1 cellular context compared by ENCODE assay signal in the genomic region with DNA sequence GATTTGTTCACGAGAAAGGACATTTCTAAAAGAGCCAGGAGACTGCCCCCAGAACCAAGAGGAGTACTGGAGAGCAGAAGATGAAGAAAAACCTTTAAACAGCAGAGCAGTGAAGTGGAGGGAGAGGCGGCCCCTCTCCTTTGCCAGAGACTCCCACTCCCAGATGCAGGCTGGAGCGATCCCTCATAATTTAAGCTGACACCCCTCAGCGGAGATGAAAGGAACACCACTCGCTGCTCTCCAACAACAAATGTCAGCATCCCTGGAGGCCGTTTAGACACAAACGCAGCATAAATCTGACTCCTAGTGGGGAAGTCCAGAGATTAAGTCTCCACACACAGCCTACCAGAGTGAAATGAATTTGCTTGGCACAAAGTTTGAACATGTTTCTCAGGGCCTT.
TF ChIP-seq lines count a peak whose summit lies in the region.

No MANE protein-coding gene starts in this region.

TF ChIP-seq in GM23338, 12 proteins besides CTCF, POLR2A, EP300 and RAD21 (continued from another document):
- TF ChIP-seq, protein P1, sequence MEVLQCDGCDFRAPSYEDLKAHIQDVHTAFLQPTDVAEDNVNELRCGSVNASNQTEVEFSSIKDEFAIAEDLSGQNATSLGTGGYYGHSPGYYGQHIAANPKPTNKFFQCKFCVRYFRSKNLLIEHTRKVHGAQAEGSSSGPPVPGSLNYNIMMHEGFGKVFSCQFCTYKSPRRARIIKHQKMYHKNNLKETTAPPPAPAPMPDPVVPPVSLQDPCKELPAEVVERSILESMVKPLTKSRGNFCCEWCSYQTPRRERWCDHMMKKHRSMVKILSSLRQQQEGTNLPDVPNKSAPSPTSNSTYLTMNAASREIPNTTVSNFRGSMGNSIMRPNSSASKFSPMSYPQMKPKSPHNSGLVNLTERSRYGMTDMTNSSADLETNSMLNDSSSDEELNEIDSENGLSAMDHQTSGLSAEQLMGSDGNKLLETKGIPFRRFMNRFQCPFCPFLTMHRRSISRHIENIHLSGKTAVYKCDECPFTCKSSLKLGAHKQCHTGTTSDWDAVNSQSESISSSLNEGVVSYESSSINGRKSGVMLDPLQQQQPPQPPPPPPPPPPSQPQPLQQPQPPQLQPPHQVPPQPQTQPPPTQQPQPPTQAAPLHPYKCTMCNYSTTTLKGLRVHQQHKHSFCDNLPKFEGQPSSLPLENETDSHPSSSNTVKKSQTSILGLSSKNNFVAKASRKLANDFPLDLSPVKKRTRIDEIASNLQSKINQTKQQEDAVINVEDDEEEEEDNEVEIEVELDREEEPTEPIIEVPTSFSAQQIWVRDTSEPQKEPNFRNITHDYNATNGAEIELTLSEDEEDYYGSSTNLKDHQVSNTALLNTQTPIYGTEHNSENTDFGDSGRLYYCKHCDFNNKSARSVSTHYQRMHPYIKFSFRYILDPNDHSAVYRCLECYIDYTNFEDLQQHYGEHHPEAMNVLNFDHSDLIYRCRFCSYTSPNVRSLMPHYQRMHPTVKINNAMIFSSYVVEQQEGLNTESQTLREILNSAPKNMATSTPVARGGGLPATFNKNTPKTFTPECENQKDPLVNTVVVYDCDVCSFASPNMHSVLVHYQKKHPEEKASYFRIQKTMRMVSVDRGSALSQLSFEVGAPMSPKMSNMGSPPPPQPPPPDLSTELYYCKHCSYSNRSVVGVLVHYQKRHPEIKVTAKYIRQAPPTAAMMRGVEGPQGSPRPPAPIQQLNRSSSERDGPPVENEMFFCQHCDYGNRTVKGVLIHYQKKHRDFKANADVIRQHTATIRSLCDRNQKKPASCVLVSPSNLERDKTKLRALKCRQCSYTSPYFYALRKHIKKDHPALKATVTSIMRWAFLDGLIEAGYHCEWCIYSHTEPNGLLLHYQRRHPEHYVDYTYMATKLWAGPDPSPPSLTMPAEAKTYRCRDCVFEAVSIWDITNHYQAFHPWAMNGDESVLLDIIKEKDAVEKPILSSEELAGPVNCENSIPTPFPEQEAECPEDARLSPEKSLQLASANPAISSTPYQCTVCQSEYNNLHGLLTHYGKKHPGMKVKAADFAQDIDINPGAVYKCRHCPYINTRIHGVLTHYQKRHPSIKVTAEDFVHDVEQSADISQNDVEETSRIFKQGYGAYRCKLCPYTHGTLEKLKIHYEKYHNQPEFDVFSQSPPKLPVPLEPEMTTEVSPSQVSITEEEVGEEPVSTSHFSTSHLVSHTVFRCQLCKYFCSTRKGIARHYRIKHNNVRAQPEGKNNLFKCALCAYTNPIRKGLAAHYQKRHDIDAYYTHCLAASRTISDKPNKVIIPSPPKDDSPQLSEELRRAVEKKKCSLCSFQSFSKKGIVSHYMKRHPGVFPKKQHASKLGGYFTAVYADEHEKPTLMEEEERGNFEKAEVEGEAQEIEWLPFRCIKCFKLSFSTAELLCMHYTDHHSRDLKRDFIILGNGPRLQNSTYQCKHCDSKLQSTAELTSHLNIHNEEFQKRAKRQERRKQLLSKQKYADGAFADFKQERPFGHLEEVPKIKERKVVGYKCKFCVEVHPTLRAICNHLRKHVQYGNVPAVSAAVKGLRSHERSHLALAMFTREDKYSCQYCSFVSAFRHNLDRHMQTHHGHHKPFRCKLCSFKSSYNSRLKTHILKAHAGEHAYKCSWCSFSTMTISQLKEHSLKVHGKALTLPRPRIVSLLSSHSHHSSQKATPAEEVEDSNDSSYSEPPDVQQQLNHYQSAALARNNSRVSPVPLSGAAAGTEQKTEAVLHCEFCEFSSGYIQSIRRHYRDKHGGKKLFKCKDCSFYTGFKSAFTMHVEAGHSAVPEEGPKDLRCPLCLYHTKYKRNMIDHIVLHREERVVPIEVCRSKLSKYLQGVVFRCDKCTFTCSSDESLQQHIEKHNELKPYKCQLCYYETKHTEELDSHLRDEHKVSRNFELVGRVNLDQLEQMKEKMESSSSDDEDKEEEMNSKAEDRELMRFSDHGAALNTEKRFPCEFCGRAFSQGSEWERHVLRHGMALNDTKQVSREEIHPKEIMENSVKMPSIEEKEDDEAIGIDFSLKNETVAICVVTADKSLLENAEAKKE (CRISPR knock-in tag; IDR thresholded peaks at IDR 0.05): no peak
- TF ChIP-seq, protein P2, sequence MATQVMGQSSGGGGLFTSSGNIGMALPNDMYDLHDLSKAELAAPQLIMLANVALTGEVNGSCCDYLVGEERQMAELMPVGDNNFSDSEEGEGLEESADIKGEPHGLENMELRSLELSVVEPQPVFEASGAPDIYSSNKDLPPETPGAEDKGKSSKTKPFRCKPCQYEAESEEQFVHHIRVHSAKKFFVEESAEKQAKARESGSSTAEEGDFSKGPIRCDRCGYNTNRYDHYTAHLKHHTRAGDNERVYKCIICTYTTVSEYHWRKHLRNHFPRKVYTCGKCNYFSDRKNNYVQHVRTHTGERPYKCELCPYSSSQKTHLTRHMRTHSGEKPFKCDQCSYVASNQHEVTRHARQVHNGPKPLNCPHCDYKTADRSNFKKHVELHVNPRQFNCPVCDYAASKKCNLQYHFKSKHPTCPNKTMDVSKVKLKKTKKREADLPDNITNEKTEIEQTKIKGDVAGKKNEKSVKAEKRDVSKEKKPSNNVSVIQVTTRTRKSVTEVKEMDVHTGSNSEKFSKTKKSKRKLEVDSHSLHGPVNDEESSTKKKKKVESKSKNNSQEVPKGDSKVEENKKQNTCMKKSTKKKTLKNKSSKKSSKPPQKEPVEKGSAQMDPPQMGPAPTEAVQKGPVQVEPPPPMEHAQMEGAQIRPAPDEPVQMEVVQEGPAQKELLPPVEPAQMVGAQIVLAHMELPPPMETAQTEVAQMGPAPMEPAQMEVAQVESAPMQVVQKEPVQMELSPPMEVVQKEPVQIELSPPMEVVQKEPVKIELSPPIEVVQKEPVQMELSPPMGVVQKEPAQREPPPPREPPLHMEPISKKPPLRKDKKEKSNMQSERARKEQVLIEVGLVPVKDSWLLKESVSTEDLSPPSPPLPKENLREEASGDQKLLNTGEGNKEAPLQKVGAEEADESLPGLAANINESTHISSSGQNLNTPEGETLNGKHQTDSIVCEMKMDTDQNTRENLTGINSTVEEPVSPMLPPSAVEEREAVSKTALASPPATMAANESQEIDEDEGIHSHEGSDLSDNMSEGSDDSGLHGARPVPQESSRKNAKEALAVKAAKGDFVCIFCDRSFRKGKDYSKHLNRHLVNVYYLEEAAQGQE (IDR thresholded peaks at IDR 0.05; ENCODE audit: unreplicated experiment): no peak
- TF ChIP-seq EZH2 (IDR thresholded peaks at IDR 0.05; ENCODE audit: low read depth, unreplicated experiment): no peak
- no peak for TF ChIP-seq CREB1 (CRISPR knock-in tag; IDR thresholded peaks at IDR 0.05; ENCODE audit: low read depth)
TF ChIP-seq in GM23338: peak in this region for 0.
